In genomic region chr18:35443434-35443833, GRCh38 we compare ENCODE assay signal across 21 cellular contexts.
DNase-seq lines count a peak whose midpoint lies in the region; ATAC-seq lines count a peak whose summit lies in the region.
"Had no signal": no experiment of that assay in that cellular context is flagged by ENCODE, and none has a peak within 500 bp of the region (broad histone marks: within the 10 kb centered on the region; RNA-seq: fewer than 3 reads in every experiment).

No MANE protein-coding gene starts in this region.

- H3K27me3 Mint-ChIP-seq in memory B cell = peaks cover 6% of the 10 kb centered on the region

- peak; percentile 43 for ATAC-seq in memory B cell (ENCODE audit: low read depth)
- no peak for ATAC-seq in HG02840 (IDR thresholded peaks at IDR 0.05; ENCODE audit: low FRiP score, unreplicated experiment)
- ATAC-seq: esophagus mucosa, PC-3, T-helper 17 cell, WTC11 had no signal

- no peak overlapping the region for H3K4me3 Mint-ChIP-seq in memory B cell
- H3K4me3 Mint-ChIP-seq: activated CD4-positive, alpha-beta memory T cell treated with anti-CD3 and anti-CD28 coated beads for 36 hours; CD8-positive, alpha-beta memory T cell; T-helper 17 cell; WTC11 had no signal

- DNase-seq in GF-D8 (lab: John Stamatoyannopoulos, UW) (peak; percentile 62), MV-4-11 (lab: John Stamatoyannopoulos, UW) (peak; percentile 39), UCSD-AML1 (lab: John Stamatoyannopoulos, UW; ENCODE audit: unreplicated experiment) (peak; percentile 29), memory B cell (ENCODE audit: low spot score in 2 of 2) (no peak), NCI-H526 treated with DMSO at 0.1 percent for 48 hours (lab: John Stamatoyannopoulos, UW) (no peak), NCI-H1436 (lab: John Stamatoyannopoulos, UW) (no peak)
- DNase-seq: activated CD4-positive, alpha-beta memory T cell treated with anti-CD3 and anti-CD28 coated beads for 36 hours; activated effector memory CD4-positive, alpha-beta T cell treated with anti-CD3 and anti-CD28 coated beads, Interleukin-2, amount 50 U/mL, for 16 hours; activated T-cell treated with anti-CD3 and anti-CD28 coated beads for 4 hours; CD8-positive, alpha-beta memory T cell; DMS53; effector CD4-positive, alpha-beta T cell; foreskin melanocyte; hypothalamus; NCI-H1694; PC-3; SJCRH30; T-helper 17 cell had no signal

- H3K4me1 Mint-ChIP-seq in memory B cell = peaks cover 9% of the 10 kb centered on the region
- H3K4me1 Mint-ChIP-seq: CD8-positive, alpha-beta memory T cell had no signal

- no peaks in the 10 kb centered on the region for H3K36me3 Mint-ChIP-seq in memory B cell
- H3K36me3 Mint-ChIP-seq: activated CD4-positive, alpha-beta memory T cell treated with anti-CD3 and anti-CD28 coated beads for 36 hours; CD8-positive, alpha-beta memory T cell; WTC11 had no signal

- no peaks in the 10 kb centered on the region for H3K9me3 Mint-ChIP-seq in memory B cell
- H3K9me3 Mint-ChIP-seq: activated CD4-positive, alpha-beta memory T cell treated with anti-CD3 and anti-CD28 coated beads for 36 hours; CD8-positive, alpha-beta memory T cell; WTC11 had no signal

- H3K27ac Mint-ChIP-seq in memory B cell = peak overlapping the region; percentile 42
- H3K27ac Mint-ChIP-seq: activated CD4-positive, alpha-beta memory T cell treated with anti-CD3 and anti-CD28 coated beads for 36 hours; CD8-positive, alpha-beta memory T cell; T-helper 17 cell; WTC11 had no signal

Comparison
In these comparisons a context has a peak if more than half of its experiments do, and no peak if none do; other contexts are left out.
1. DNase-seq: peak in GF-D8 (single experiment), MV-4-11 (single experiment) and UCSD-AML1 (single experiment); none in memory B cell (0 of 2), NCI-H526 treated with DMSO at 0.1 percent for 48 hours (single experiment) and NCI-H1436 (single experiment).